Comparison of ENCODE assay signal across 19 cellular contexts in genomic region chr3:97961276-97961623, GRCh38. TPM values are rescaled to one million over a fixed set of nuclear protein-coding genes. Genes with fewer than 3 reads are reported as not detected.
DNase-seq lines count a peak whose midpoint lies in the region; ATAC-seq and TF ChIP-seq lines count a peak whose summit lies in the region.
"Had no signal": no experiment of that assay in that cellular context is flagged by ENCODE, and none has a peak within 500 bp of the region (broad histone marks: within the 10 kb centered on the region; RNA-seq: fewer than 3 reads in every experiment).

No MANE protein-coding gene starts in this region.

- H3K36me3 ChIP-seq in body of pancreas (replicated peaks in 1 of 2; ENCODE audit: insufficient read depth in 1 of 2, low read depth in 2 of 2) (peaks cover 0 to 4% of the 10 kb centered on the region in 2 donors), thyroid gland (no peaks in the 10 kb centered on the region)

- ATAC-seq in body of pancreas (peak; percentile 63), GM19324 (IDR thresholded peaks at IDR 0.05; ENCODE audit: low FRiP score, unreplicated experiment) (no peak), HG03442 (IDR thresholded peaks at IDR 0.05; ENCODE audit: unreplicated experiment) (no peak)
- ATAC-seq: Panc1, SK-N-SH treated with all-trans-retinoic acid at 6 μM for 48 hours had no signal

- H3K27me3 Mint-ChIP-seq in activated CD4-positive, alpha-beta T cell treated with anti-CD3 and anti-CD28 coated beads, Interleukin-2, amount 10 ng/mL, durations not matched to agents 24 days and 14 days: no peaks in the 10 kb centered on the region
- H3K27me3 Mint-ChIP-seq in activated CD4-positive, alpha-beta T cell treated with anti-CD3 and anti-CD28 coated beads, Interleukin-2, amount 10 ng/mL, durations not matched to agents 7 days and 5 days: no peaks in the 10 kb centered on the region
- H3K27me3 Mint-ChIP-seq in nephron (ENCODE audit: low read depth): no peaks in the 10 kb centered on the region
- H3K27me3 Mint-ChIP-seq: CD8-positive, alpha-beta memory T cell had no signal

- no peak for TF ChIP-seq CTCF in body of pancreas (IDR thresholded peaks at IDR 0.05)
- TF ChIP-seq CTCF in nephron (IDR thresholded peaks at IDR 0.05; ENCODE audit: unreplicated experiment in 3 of 3): no peak
- TF ChIP-seq CTCF in thyroid gland (IDR thresholded peaks at IDR 0.05): no peak

- TF ChIP-seq POLR2A in body of pancreas (IDR thresholded peaks at IDR 0.05) (no peak), thyroid gland (IDR thresholded peaks at IDR 0.05) (no peak)

- H3K4me3 ChIP-seq in body of pancreas (no peak overlapping the region), thyroid gland (replicated peaks in 1 of 3) (no peak overlapping the region)

- peak overlapping the region; percentile 45 for H3K27ac Mint-ChIP-seq in activated CD4-positive, alpha-beta T cell treated with anti-CD3 and anti-CD28 coated beads, Interleukin-2, amount 10 ng/mL, durations not matched to agents 24 days and 14 days
- no peak overlapping the region for H3K27ac Mint-ChIP-seq in activated CD4-positive, alpha-beta T cell treated with anti-CD3 and anti-CD28 coated beads, Interleukin-2, amount 10 ng/mL, durations not matched to agents 7 days and 5 days
- peak overlapping the region; percentile 37 to 77 (median 51) for H3K27ac Mint-ChIP-seq in nephron

- peak overlapping the region; percentile 2 for H3K4me3 Mint-ChIP-seq in activated CD4-positive, alpha-beta T cell treated with anti-CD3 and anti-CD28 coated beads, Interleukin-2, amount 10 ng/mL, durations not matched to agents 24 days and 14 days
- H3K4me3 Mint-ChIP-seq in activated CD4-positive, alpha-beta T cell treated with anti-CD3 and anti-CD28 coated beads, Interleukin-2, amount 10 ng/mL, durations not matched to agents 7 days and 5 days: no peak overlapping the region
- H3K4me3 Mint-ChIP-seq in nephron: peak overlapping the region in 1 of 3 experiments; percentile 46
- H3K4me3 Mint-ChIP-seq: CD8-positive, alpha-beta memory T cell had no signal

- no peak for DNase-seq in activated CD4-positive, alpha-beta T cell treated with anti-CD3 and anti-CD28 coated beads, Interleukin-2, amount 10 ng/mL, durations not matched to agents 24 days and 14 days
- DNase-seq in activated CD4-positive, alpha-beta T cell treated with anti-CD3 and anti-CD28 coated beads, Interleukin-2, amount 10 ng/mL, durations not matched to agents 7 days and 5 days: no peak
- no peak for DNase-seq in body of pancreas
- no peak for DNase-seq in thyroid gland
- no peak for DNase-seq in NAMALWA (ENCODE audit: low spot score)
- DNase-seq: CD8-positive, alpha-beta memory T cell; KG1; NCI-H1105 treated with DMSO at 0.1 percent for 48 hours; NCI-H2029 treated with DMSO at 0.1 percent for 48 hours; NCI-H226; NCI-H524; NCI-H774; NK-92 treated with Interleukin-12 subunit alpha and Interleukin-12 subunit beta, amount 100 ng/mL, for 24 hours had no signal

- H3K27ac ChIP-seq in body of pancreas (peak overlapping the region in 2 of 4 donors; percentile 24 to 49), thyroid gland (peak overlapping the region; percentile 31 to 97 (median 46))
- H3K27ac ChIP-seq: C4-2B had no signal

- POLR2A ChIA-PET in activated CD4-positive, alpha-beta T cell treated with anti-CD3 and anti-CD28 coated beads, Interleukin-2, amount 10 ng/mL, durations not matched to agents 7 days and 5 days (lab: Charles Lee): no interaction called here

- CTCF ChIA-PET in activated CD4-positive, alpha-beta T cell treated with anti-CD3 and anti-CD28 coated beads, Interleukin-2, amount 10 ng/mL, durations not matched to agents 7 days and 5 days (lab: Charles Lee): interaction anchor here (1.2 to 2.0 kb wide), 2 partner anchors 8 to 16 kb away, joined by 3 to 9 read pairs; no protein-coding TSS in a partner anchor

- no peaks in the 10 kb centered on the region for H3K27me3 ChIP-seq in body of pancreas
- no peaks in the 10 kb centered on the region for H3K27me3 ChIP-seq in thyroid gland

- intact Hi-C loops in activated CD4-positive, alpha-beta T cell treated with anti-CD3 and anti-CD28 coated beads, Interleukin-2, amount 10 ng/mL, durations not matched to agents 24 days and 14 days (cut with micrococcal nuclease): no loop called here
- intact Hi-C loops in body of pancreas (cut with DNase I) (no loop called here), thyroid gland (cut with DNase I) (no loop called here)

- H3K9me3 ChIP-seq in body of pancreas (no peaks in the 10 kb centered on the region), thyroid gland (no peaks in the 10 kb centered on the region)

- H3K4me1 Mint-ChIP-seq in activated CD4-positive, alpha-beta T cell treated with anti-CD3 and anti-CD28 coated beads, Interleukin-2, amount 10 ng/mL, durations not matched to agents 24 days and 14 days: peaks cover 44% of the 10 kb centered on the region
- peaks cover 40% of the 10 kb centered on the region for H3K4me1 Mint-ChIP-seq in activated CD4-positive, alpha-beta T cell treated with anti-CD3 and anti-CD28 coated beads, Interleukin-2, amount 10 ng/mL, durations not matched to agents 7 days and 5 days
- peaks cover 33% of the 10 kb centered on the region for H3K4me1 Mint-ChIP-seq in nephron

- H3K4me1 ChIP-seq in body of pancreas (peaks cover 27% of the 10 kb centered on the region), thyroid gland (peaks cover 63 to 73% of the 10 kb centered on the region in 2 donors)

- whole genome bisulfite sequencing in body of pancreas, 2 donors: 40 to 49% methylated on average over 4 of the region's 4 CpGs
- 75 to 83% methylated on average over 4 of the region's 4 CpGs for WGBS in thyroid gland, 2 donors

- peaks cover 65% of the 10 kb centered on the region for H3K36me3 Mint-ChIP-seq in activated CD4-positive, alpha-beta T cell treated with anti-CD3 and anti-CD28 coated beads, Interleukin-2, amount 10 ng/mL, durations not matched to agents 24 days and 14 days (ENCODE audit: low read depth)
- H3K36me3 Mint-ChIP-seq in activated CD4-positive, alpha-beta T cell treated with anti-CD3 and anti-CD28 coated beads, Interleukin-2, amount 10 ng/mL, durations not matched to agents 7 days and 5 days (ENCODE audit: low read depth): peaks cover 65% of the 10 kb centered on the region
- H3K36me3 Mint-ChIP-seq in nephron (ENCODE audit: low read depth): peaks cover 34% of the 10 kb centered on the region

- no peaks in the 10 kb centered on the region for H3K9me3 Mint-ChIP-seq in activated CD4-positive, alpha-beta T cell treated with anti-CD3 and anti-CD28 coated beads, Interleukin-2, amount 10 ng/mL, durations not matched to agents 24 days and 14 days
- no peaks in the 10 kb centered on the region for H3K9me3 Mint-ChIP-seq in activated CD4-positive, alpha-beta T cell treated with anti-CD3 and anti-CD28 coated beads, Interleukin-2, amount 10 ng/mL, durations not matched to agents 7 days and 5 days
- H3K9me3 Mint-ChIP-seq in nephron: no peaks in the 10 kb centered on the region

RNA-seq across cellular contexts. Expression of gene RIOX2, which starts 11.0 kb away (rescaled TPM):
- 84.1 and 87.7 TPM in 2 replicates for total RNA-seq in activated CD4-positive, alpha-beta T cell treated with anti-CD3 and anti-CD28 coated beads, Interleukin-2, amount 10 ng/mL, durations not matched to agents 24 days and 14 days
- 10 to 100 TPM; 38.4 to 42.0 TPM for total RNA-seq in activated CD4-positive, alpha-beta T cell treated with anti-CD3 and anti-CD28 coated beads, Interleukin-2, amount 10 ng/mL, durations not matched to agents 7 days and 5 days
- 10 to 100 TPM; 22.1 to 32.3 TPM for total RNA-seq in body of pancreas
- total RNA-seq in thyroid gland: 100 to 1,000 TPM in 2 of 4 donors, 10 to 100 TPM in 2; 61.6 to 109 (median 89.9) TPM
